Comparison of ENCODE assay signal across 9 cellular contexts in the genomic region with DNA sequence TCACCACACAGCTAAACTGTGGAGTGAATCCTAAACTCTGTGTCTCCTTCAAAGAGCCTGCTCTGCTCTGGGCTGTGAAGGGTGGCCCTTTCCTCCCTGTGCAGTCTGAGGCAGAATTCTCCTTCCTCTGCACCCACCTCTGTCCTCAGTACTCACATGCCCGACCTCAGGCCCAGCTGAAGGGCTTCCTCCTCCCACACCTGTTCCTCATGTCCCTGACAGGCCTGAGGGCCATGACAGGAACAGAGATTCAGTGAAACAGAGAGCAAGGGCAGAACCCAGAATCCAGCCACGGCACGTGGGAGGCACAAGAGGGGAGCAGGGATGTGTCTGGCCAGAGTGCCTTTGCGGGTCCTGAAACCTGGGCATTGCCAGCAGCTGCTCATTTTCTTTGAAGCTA. TPM values are rescaled to one million over a fixed set of nuclear protein-coding genes. Genes with fewer than 3 reads are reported as not detected.
DNase-seq lines count a peak whose midpoint lies in the region; ATAC-seq and TF ChIP-seq lines count a peak whose summit lies in the region.
"Had no signal": no experiment of that assay in that cellular context is flagged by ENCODE, and none has a peak within 500 bp of the region (broad histone marks: within the 10 kb centered on the region; RNA-seq: fewer than 3 reads in every experiment).

No MANE protein-coding gene starts in this region.

- peaks cover 88% of the 10 kb centered on the region for H3K79me2 ChIP-seq in hepatocyte

- peaks cover 24% of the 10 kb centered on the region for H3K4me1 Mint-ChIP-seq in CD8-positive, alpha-beta T cell (ENCODE audit: low read depth)

- H3K4me2 ChIP-seq in hepatocyte, result no peak overlapping the region

- no peak for DNase-seq in CD8-positive, alpha-beta T cell
- DNase-seq in GM20000 (ENCODE audit: low spot score) (peak; percentile 20), hepatocyte (ENCODE audit: low spot score) (no peak), NCI-H187 (lab: John Stamatoyannopoulos, UW) (no peak), epidermal melanocyte (ENCODE audit: insufficient read length, low spot score) (no peak), posterior vena cava (ENCODE audit: low spot score) (no peak), glomerular visceral epithelial cell (ENCODE audit: extremely low spot score) (no peak)
- DNase-seq: KBM-7 had no signal

- POLR2A ChIA-PET in CD8-positive, alpha-beta T cell (lab: Charles Lee), result no interaction called here

- no peaks in the 10 kb centered on the region for H3K4me1 ChIP-seq in CD8-positive, alpha-beta T cell (ENCODE audit: insufficient read depth, low read length)
- peaks cover 91% of the 10 kb centered on the region for H3K4me1 ChIP-seq in hepatocyte (ENCODE audit: insufficient read depth)

- 82% methylated on average over 4 of the region's 4 CpGs for WGBS in hepatocyte (ENCODE audit: low lambda C conversion rate, missing lambda C conversion rate)

- H4K20me1 ChIP-seq in hepatocyte (ENCODE audit: insufficient read depth, poor library complexity, severe bottlenecking), result peaks cover 8% of the 10 kb centered on the region

- no peak for TF ChIP-seq CTCF in CD8-positive, alpha-beta T cell (IDR thresholded peaks at IDR 0.05)
- TF ChIP-seq CTCF in GM20000 (IDR thresholded peaks at IDR 0.05; ENCODE audit: extremely low read depth, missing control alignments) (no peak), hepatocyte (IDR thresholded peaks at IDR 0.05; ENCODE audit: poor library complexity) (no peak)

- H3K9me2 ChIP-seq in hepatocyte (replicated peaks; ENCODE audit: insufficient read depth), result no peaks in the 10 kb centered on the region

- peaks cover 4% of the 10 kb centered on the region for H3K9me3 Mint-ChIP-seq in CD8-positive, alpha-beta T cell

- H3K9me3 ChIP-seq in CD8-positive, alpha-beta T cell (ENCODE audit: low read length), result no peaks in the 10 kb centered on the region
- H3K9me3 ChIP-seq in hepatocyte (ENCODE audit: low read depth), result no peaks in the 10 kb centered on the region

- intact Hi-C loops in CD8-positive, alpha-beta T cell (cut with DNase I, micrococcal nuclease), result no loop called here
- intact Hi-C loops in posterior vena cava (cut with DNase I), result loop anchor here (5.0 to 10.0 kb wide), 3 partner anchors 36 to 53 kb away; no protein-coding TSS in a partner anchor

- H2AFZ ChIP-seq in hepatocyte, result no peak overlapping the region

- CTCF ChIA-PET in CD8-positive, alpha-beta T cell (lab: Charles Lee), result interaction anchor here (0.6 to 1.8 kb wide), 4 partner anchors 11 to 23 kb away, joined by 3 to 6 read pairs (median 3); a partner anchor contains a TSS

- no peak for ATAC-seq in CD8-positive, alpha-beta T cell
- ATAC-seq in HG03280 (IDR thresholded peaks at IDR 0.05; ENCODE audit: unreplicated experiment), result peak; percentile 29

- no peaks in the 10 kb centered on the region for H3K36me3 ChIP-seq in CD8-positive, alpha-beta T cell (ENCODE audit: insufficient read depth, low read length)
- no peaks in the 10 kb centered on the region for H3K36me3 ChIP-seq in hepatocyte (replicated peaks; ENCODE audit: insufficient read depth, low read depth)

- no peak overlapping the region for H3K4me3 ChIP-seq in CD8-positive, alpha-beta T cell (ENCODE audit: low read depth, low read length)
- no peak overlapping the region for H3K4me3 ChIP-seq in hepatocyte

- peak overlapping the region; percentile 32 for H3K27ac Mint-ChIP-seq in CD8-positive, alpha-beta T cell

- no peak overlapping the region for H3K27ac ChIP-seq in CD8-positive, alpha-beta T cell (ENCODE audit: low read depth, low read length)
- H3K27ac ChIP-seq in hepatocyte, result peak overlapping the region; percentile 86

- no peaks in the 10 kb centered on the region for H3K27me3 Mint-ChIP-seq in CD8-positive, alpha-beta T cell (ENCODE audit: low read depth)

- no peak overlapping the region for H3K4me3 Mint-ChIP-seq in CD8-positive, alpha-beta T cell

- peaks cover 9% of the 10 kb centered on the region for H3K36me3 Mint-ChIP-seq in CD8-positive, alpha-beta T cell

- H3K27me3 ChIP-seq in CD8-positive, alpha-beta T cell (ENCODE audit: insufficient read depth, low read length), result no peaks in the 10 kb centered on the region
- no peaks in the 10 kb centered on the region for H3K27me3 ChIP-seq in hepatocyte

RNA-seq across cellular contexts. Expression of a gene that starts 13.9 kb away (rescaled TPM):
- total RNA-seq in CD8-positive, alpha-beta T cell, result 10 to 100 TPM; 11.9 to 12.6 TPM
- total RNA-seq in hepatocyte, result 33.9 and 38.3 TPM in 2 replicates
- polyA plus RNA-seq in hepatocyte, result 34.4 and 37.6 TPM in 2 replicates
- total RNA-seq in posterior vena cava, result 100 to 1,000 TPM; 106 to 129 TPM

Comparison
In these comparisons a context has a peak if more than half of its experiments do, and no peak if none do; other contexts are left out.
1. intact Hi-C loops: an anchor here in posterior vena cava (5.0 to 10.0 kb wide); none called in CD8-positive, alpha-beta T cell.